Comparison of ENCODE assay signal across 12 cellular contexts in the genomic region with DNA sequence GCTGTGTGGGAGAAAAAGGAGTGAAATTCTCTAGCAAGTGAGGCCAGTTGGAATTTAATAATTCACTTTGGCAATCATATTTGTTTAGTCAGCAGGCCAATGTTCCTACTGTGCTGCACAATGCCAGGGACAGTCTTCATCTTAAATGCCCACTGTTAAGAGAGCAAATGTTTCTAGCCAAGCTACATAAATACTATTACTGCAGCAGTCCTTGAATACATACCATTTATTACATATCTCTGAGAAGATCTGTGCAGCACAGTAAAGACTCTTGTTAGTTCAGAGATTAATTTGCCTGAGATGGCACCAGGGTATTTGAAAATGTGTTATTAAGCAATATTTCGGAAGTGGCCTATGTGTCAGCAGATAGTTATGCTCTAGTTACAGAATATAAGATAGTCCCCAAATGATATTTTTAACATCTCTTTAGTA.
A peak's percentile ranks its signal among the peaks of the same experiment; 100 is the strongest.
DNase-seq lines count a peak whose midpoint lies in the region; ATAC-seq and TF ChIP-seq lines count a peak whose summit lies in the region.
"Had no signal": no experiment of that assay in that cellular context is flagged by ENCODE, and none has a peak within 500 bp of the region (broad histone marks: within the 10 kb centered on the region; RNA-seq: fewer than 3 reads in every experiment).

No MANE protein-coding gene starts in this region.

- H3K36me3 ChIP-seq in body of pancreas (replicated peaks in 1 of 2; ENCODE audit: insufficient read depth in 1 of 2, low read depth in 2 of 2) (no peaks in the 10 kb centered on the region), hepatocyte (replicated peaks; ENCODE audit: insufficient read depth, low read depth) (no peaks in the 10 kb centered on the region), upper lobe of left lung (peaks cover 0 to 15% (median 4%) of the 10 kb centered on the region in 4 donors)

- ATAC-seq in body of pancreas = peak; percentile 54
- ATAC-seq in upper lobe of left lung (ENCODE audit: low FRiP score in 2 of 2) = peak in 1 of 2 donors; percentile 54
- no peak for ATAC-seq in GM21717 (IDR thresholded peaks at IDR 0.05; ENCODE audit: unreplicated experiment)

- no peaks in the 10 kb centered on the region for H3K27me3 ChIP-seq in body of pancreas
- no peaks in the 10 kb centered on the region for H3K27me3 ChIP-seq in hepatocyte
- H3K27me3 ChIP-seq in upper lobe of left lung = no peaks in the 10 kb centered on the region

- H3K9me3 ChIP-seq in body of pancreas (no peaks in the 10 kb centered on the region), hepatocyte (ENCODE audit: low read depth) (no peaks in the 10 kb centered on the region), upper lobe of left lung (no peaks in the 10 kb centered on the region)

- CTCF ChIA-PET in activated naive CD4-positive, alpha-beta T cell treated with anti-CD3 and anti-CD28 coated beads for 36 hours (lab: Charles Lee) = no interaction called here

- H3K9me2 ChIP-seq in hepatocyte (replicated peaks; ENCODE audit: insufficient read depth) = no peaks in the 10 kb centered on the region

- TF ChIP-seq CTCF in body of pancreas (IDR thresholded peaks at IDR 0.05) (no peak), hepatocyte (IDR thresholded peaks at IDR 0.05; ENCODE audit: poor library complexity) (no peak), upper lobe of left lung (IDR thresholded peaks at IDR 0.05) (no peak)

- H3K4me3 Mint-ChIP-seq in activated naive CD4-positive, alpha-beta T cell treated with anti-CD3 and anti-CD28 coated beads for 36 hours = no peak overlapping the region

- H3K4me1 ChIP-seq in body of pancreas = peaks cover 34% of the 10 kb centered on the region
- peaks cover 16% of the 10 kb centered on the region for H3K4me1 ChIP-seq in hepatocyte (ENCODE audit: insufficient read depth)
- H3K4me1 ChIP-seq in upper lobe of left lung = peaks cover 44 to 74% (median 56%) of the 10 kb centered on the region in 4 donors

- H3K27ac ChIP-seq in body of pancreas = peak overlapping the region in 3 of 4 donors; percentile 0 to 60 (median 36)
- H3K27ac ChIP-seq in hepatocyte = peak overlapping the region; percentile 19
- H3K27ac ChIP-seq in upper lobe of left lung = peak overlapping the region; percentile 32 to 77 (median 64)

- H3K27ac Mint-ChIP-seq in activated naive CD4-positive, alpha-beta T cell treated with anti-CD3 and anti-CD28 coated beads for 36 hours = no peak overlapping the region

- H3K27me3 Mint-ChIP-seq in activated naive CD4-positive, alpha-beta T cell treated with anti-CD3 and anti-CD28 coated beads for 36 hours (ENCODE audit: low read depth) = peaks cover 14% of the 10 kb centered on the region

- WGBS in body of pancreas, 2 donors = 51 to 63% methylated on average over 1 of the region's 1 CpG
- 76% methylated on average over 1 of the region's 1 CpG for WGBS in hepatocyte (ENCODE audit: low lambda C conversion rate, missing lambda C conversion rate)
- 50 to 57% methylated on average over 1 of the region's 1 CpG for WGBS in upper lobe of left lung, 2 donors

- peak; percentile 8 for DNase-seq in NCI-H345 (lab: John Stamatoyannopoulos, UW)
- no peak for DNase-seq in NCI-H345 treated with DMSO at 0.1 percent for 48 hours (lab: John Stamatoyannopoulos, UW; ENCODE audit: unreplicated experiment)
- DNase-seq in body of pancreas = no peak
- DNase-seq in hepatocyte (ENCODE audit: low spot score) = no peak
- no peak for DNase-seq in upper lobe of left lung
- DNase-seq in activated naive CD4-positive, alpha-beta T cell treated with anti-CD3 and anti-CD28 coated beads for 36 hours = no peak
- DNase-seq in NOMO-1 treated with DMSO at 0.1 percent for 48 hours (lab: John Stamatoyannopoulos, UW; ENCODE audit: unreplicated experiment) = no peak
- DNase-seq: activated T-cell treated with anti-CD3 and anti-CD28 coated beads, Interleukin-2, amount 50 U/mL, for 1 hour; effector memory CD4-positive, alpha-beta T cell; NCI-H187; stimulated activated CD4-positive, alpha-beta T cell treated with anti-CD3 and anti-CD28 coated beads, Interleukin-1b, Interleukin-23, amount 100 ng/mL, for 48 hours had no signal

- TF ChIP-seq POLR2A in body of pancreas (IDR thresholded peaks at IDR 0.05) (no peak), upper lobe of left lung (IDR thresholded peaks at IDR 0.05) (no peak)

- no peaks in the 10 kb centered on the region for H3K36me3 Mint-ChIP-seq in activated naive CD4-positive, alpha-beta T cell treated with anti-CD3 and anti-CD28 coated beads for 36 hours (ENCODE audit: low read depth)

- H3K4me1 Mint-ChIP-seq in activated naive CD4-positive, alpha-beta T cell treated with anti-CD3 and anti-CD28 coated beads for 36 hours (ENCODE audit: low read depth) = no peaks in the 10 kb centered on the region

- H3K4me2 ChIP-seq in hepatocyte = peak overlapping the region; percentile 3

- H3K9me3 Mint-ChIP-seq in activated naive CD4-positive, alpha-beta T cell treated with anti-CD3 and anti-CD28 coated beads for 36 hours = no peaks in the 10 kb centered on the region

- intact Hi-C loops in body of pancreas (cut with DNase I) = no loop called here
- intact Hi-C loops in activated naive CD4-positive, alpha-beta T cell treated with anti-CD3 and anti-CD28 coated beads for 36 hours (cut with micrococcal nuclease) = no loop called here

- no peaks in the 10 kb centered on the region for H4K20me1 ChIP-seq in hepatocyte (ENCODE audit: insufficient read depth, poor library complexity, severe bottlenecking)

- H3K4me3 ChIP-seq in body of pancreas (no peak overlapping the region), hepatocyte (no peak overlapping the region), upper lobe of left lung (no peak overlapping the region)

- H2AFZ ChIP-seq in hepatocyte = no peak overlapping the region

- H3K79me2 ChIP-seq in hepatocyte = no peaks in the 10 kb centered on the region

- TF ChIP-seq EP300 in upper lobe of left lung (IDR thresholded peaks at IDR 0.05) = no peak
